ENCODE assay signal across 12 cellular contexts in genomic region chr6:15427360-15428070, GRCh38.
A peak's percentile ranks its signal among the peaks of the same experiment; 100 is the strongest.
DNase-seq lines count a peak whose midpoint lies in the region; ATAC-seq and TF ChIP-seq lines count a peak whose summit lies in the region.
"Had no signal": no experiment of that assay in that cellular context is flagged by ENCODE, and none has a peak within 500 bp of the region (broad histone marks: within the 10 kb centered on the region; RNA-seq: fewer than 3 reads in every experiment).

No MANE protein-coding gene starts in this region.

- intact Hi-C loops in CD4-positive, alpha-beta T cell (cut with DNase I, micrococcal nuclease), result no loop called here

- no peaks in the 10 kb centered on the region for H3K9me3 Mint-ChIP-seq in CD4-positive, alpha-beta T cell

- peak overlapping the region; percentile 40 for H3K27ac Mint-ChIP-seq in CD4-positive, alpha-beta T cell
- peak overlapping the region; percentile 51 for H3K27ac Mint-ChIP-seq in T-helper 17 cell

- no peak overlapping the region for H3K4me3 ChIP-seq in HL-60 (replicated peaks; ENCODE audit: insufficient read depth, low read length)
- H3K4me3 ChIP-seq: gastroesophageal sphincter had no signal

- peaks cover 92% of the 10 kb centered on the region for H3K4me1 Mint-ChIP-seq in CD4-positive, alpha-beta T cell (ENCODE audit: low read depth)
- peaks cover 49% of the 10 kb centered on the region for H3K4me1 Mint-ChIP-seq in T-helper 17 cell

- POLR2A ChIA-PET in CD4-positive, alpha-beta T cell (lab: Charles Lee), result no interaction called here

- no peak for TF ChIP-seq CTCF in CD4-positive, alpha-beta T cell (IDR thresholded peaks at IDR 0.05)
- no peak for TF ChIP-seq CTCF in HL-60 (IDR thresholded peaks at IDR 0.05; ENCODE audit: insufficient read depth, low read length)

- H3K36me3 Mint-ChIP-seq in CD4-positive, alpha-beta T cell (ENCODE audit: low read depth), result no peaks in the 10 kb centered on the region
- H3K36me3 Mint-ChIP-seq in T-helper 17 cell (ENCODE audit: low read depth), result no peaks in the 10 kb centered on the region

- H3K27me3 Mint-ChIP-seq in CD4-positive, alpha-beta T cell, result no peaks in the 10 kb centered on the region
- H3K27me3 Mint-ChIP-seq in T-helper 17 cell, result no peaks in the 10 kb centered on the region

- no peak overlapping the region for H3K27ac ChIP-seq in CD4-positive, alpha-beta T cell (ENCODE audit: low read depth, low read length)
- peak overlapping the region; percentile 63 for H3K27ac ChIP-seq in HL-60 (replicated peaks)
- H3K27ac ChIP-seq: gastroesophageal sphincter had no signal

- H3K27me3 ChIP-seq in CD4-positive, alpha-beta T cell (ENCODE audit: control insufficient read depth, insufficient read depth, low read length), result no peaks in the 10 kb centered on the region
- H3K27me3 ChIP-seq in HL-60 (ENCODE audit: insufficient read depth, poor library complexity, severe bottlenecking), result no peaks in the 10 kb centered on the region
- H3K27me3 ChIP-seq: gastroesophageal sphincter had no signal

- no peak overlapping the region for H3K4me3 Mint-ChIP-seq in CD4-positive, alpha-beta T cell
- no peak overlapping the region for H3K4me3 Mint-ChIP-seq in T-helper 17 cell

- no peak for TF ChIP-seq POLR2A in GM18505 (IDR thresholded peaks at IDR 0.05; ENCODE audit: borderline replicate concordance, extremely low read depth, insufficient read depth, insufficient read length)

- DNase-seq in CD4-positive, alpha-beta T cell, result no peak
- DNase-seq in HL-60 (ENCODE audit: low read depth in 1 of 2, low spot score in 1 of 2) (peak in 1 of 2 experiments; percentile 62), T-helper 17 cell (no peak), islet precursor cell (peak; percentile 38)
- no peak for DNase-seq in stimulated activated CD8-positive, alpha-beta memory T cell treated with anti-CD3 and anti-CD28 coated beads, Interleukin-4, amount 100 ng/mL, for 48 hours
- DNase-seq in stimulated activated CD4-positive, alpha-beta T cell treated with anti-CD3 and anti-CD28 coated beads, Interleukin-4, amount 100 ng/mL, for 1 hour, result no peak
- DNase-seq: amniotic stem cell; NCI-H2171; stimulated activated CD4-positive, alpha-beta T cell treated with anti-CD3 and anti-CD28 coated beads, Interleukin-4, amount 100 ng/mL, for 24 hours had no signal

- CTCF ChIA-PET in CD4-positive, alpha-beta T cell (lab: Charles Lee), result no interaction called here

- no peaks in the 10 kb centered on the region for H3K9me3 ChIP-seq in CD4-positive, alpha-beta T cell (ENCODE audit: control insufficient read depth, low read length)
- H3K9me3 ChIP-seq in T-helper 17 cell (ENCODE audit: control insufficient read depth, low read length, poor library complexity, severe bottlenecking), result no peaks in the 10 kb centered on the region
- H3K9me3 ChIP-seq: gastroesophageal sphincter had no signal

- ATAC-seq in CD4-positive, alpha-beta T cell (ENCODE audit: poor library complexity), result peak; percentile 71
- ATAC-seq in T-helper 17 cell, result no peak
- ATAC-seq in HG02981 (IDR thresholded peaks at IDR 0.05; ENCODE audit: unreplicated experiment), result no peak
- no peak for ATAC-seq in GM18505 (IDR thresholded peaks at IDR 0.05; ENCODE audit: unreplicated experiment)
- ATAC-seq: gastroesophageal sphincter had no signal
